9 cellular contexts compared by ENCODE assay signal in the genomic region with DNA sequence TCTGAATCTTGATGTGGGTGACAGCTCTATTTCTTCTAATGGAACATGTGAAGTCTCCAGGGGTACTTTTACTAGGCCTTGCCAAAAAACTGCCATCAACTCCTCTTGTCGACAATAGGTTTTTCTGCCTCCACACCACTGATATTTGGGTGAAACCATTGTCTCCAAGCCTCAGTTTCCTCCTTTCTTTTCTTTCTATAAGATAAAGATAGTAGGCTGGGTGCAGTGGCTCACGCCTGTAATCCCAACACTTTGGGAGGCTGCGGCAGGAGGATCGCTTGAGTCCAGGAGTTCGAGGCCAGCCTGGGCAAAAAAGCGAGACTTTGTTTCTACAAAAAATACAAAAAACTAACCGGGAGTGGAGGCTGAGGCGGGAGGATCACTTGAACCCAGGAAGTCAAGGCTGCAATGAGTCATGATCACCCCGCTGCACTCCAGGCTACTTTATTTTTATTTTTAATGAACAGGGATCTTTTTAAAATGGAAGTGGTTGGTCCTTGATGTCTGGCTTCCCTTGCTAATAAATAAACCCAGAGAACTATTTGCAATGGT.
DNase-seq lines count a peak whose midpoint lies in the region; ATAC-seq lines count a peak whose summit lies in the region.
"Had no signal": no experiment of that assay in that cellular context is flagged by ENCODE, and none has a peak within 500 bp of the region (broad histone marks: within the 10 kb centered on the region; RNA-seq: fewer than 3 reads in every experiment).

No MANE protein-coding gene starts in this region.

- H3K27ac Mint-ChIP-seq in activated naive CD4-positive, alpha-beta T cell treated with anti-CD3 and anti-CD28 coated beads for 36 hours, result peak overlapping the region; percentile 86
- peak overlapping the region; percentile 96 to 98 for H3K27ac Mint-ChIP-seq in T-cell
- H3K27ac Mint-ChIP-seq in stimulated activated naive CD8-positive, alpha-beta T cell treated with anti-CD3 and anti-CD28 coated beads, Interleukin-15, amount 100 ng/mL, for 72 hours, result peak overlapping the region in 1 of 2 donors; percentile 80

- CTCF ChIA-PET in activated naive CD4-positive, alpha-beta T cell treated with anti-CD3 and anti-CD28 coated beads for 36 hours (lab: Charles Lee), result interaction anchor here (0.8 to 3.9 kb wide), 23 partner anchors 16 to 299 kb away, joined by 3 to 35 read pairs (median 6); a partner anchor contains a TSS
- CTCF ChIA-PET in T-cell (lab: Charles Lee), result interaction anchor here (0.6 to 2.0 kb wide), 18 partner anchors 9 to 270 kb away, joined by 3 to 52 read pairs (median 4); a partner anchor contains a TSS

- peak overlapping the region; percentile 89 for H3K27ac ChIP-seq in epithelial cell of prostate

- H3K9me3 Mint-ChIP-seq in activated naive CD4-positive, alpha-beta T cell treated with anti-CD3 and anti-CD28 coated beads for 36 hours, result peaks cover 2% of the 10 kb centered on the region
- peaks cover 2 to 8% (median 6%) of the 10 kb centered on the region in 3 donors for H3K9me3 Mint-ChIP-seq in T-cell
- H3K9me3 Mint-ChIP-seq in stimulated activated naive CD8-positive, alpha-beta T cell treated with anti-CD3 and anti-CD28 coated beads, Interleukin-15, amount 100 ng/mL, for 72 hours, result peaks cover 7 to 12% of the 10 kb centered on the region in 2 donors

- no peaks in the 10 kb centered on the region for H3K27me3 Mint-ChIP-seq in activated naive CD4-positive, alpha-beta T cell treated with anti-CD3 and anti-CD28 coated beads for 36 hours (ENCODE audit: low read depth)
- H3K27me3 Mint-ChIP-seq in T-cell, result no peaks in the 10 kb centered on the region
- no peaks in the 10 kb centered on the region for H3K27me3 Mint-ChIP-seq in stimulated activated naive CD8-positive, alpha-beta T cell treated with anti-CD3 and anti-CD28 coated beads, Interleukin-15, amount 100 ng/mL, for 72 hours

- no peaks in the 10 kb centered on the region for H3K36me3 Mint-ChIP-seq in activated naive CD4-positive, alpha-beta T cell treated with anti-CD3 and anti-CD28 coated beads for 36 hours (ENCODE audit: low read depth)
- peaks cover 3% of the 10 kb centered on the region for H3K36me3 Mint-ChIP-seq in T-cell

- ATAC-seq in T-cell (replicated peaks in 1 of 4), result no peak
- no peak for ATAC-seq in stimulated activated naive CD8-positive, alpha-beta T cell treated with anti-CD3 and anti-CD28 coated beads, Interleukin-15, amount 100 ng/mL, for 72 hours
- ATAC-seq in HG03378 (IDR thresholded peaks at IDR 0.05; ENCODE audit: unreplicated experiment), result no peak

- POLR2A ChIA-PET in T-cell (lab: Charles Lee), result interaction anchor here (0.6 to 2.4 kb wide), 13 partner anchors 9 to 552 kb away, joined by 3 to 86 read pairs (median 5); a partner anchor contains a TSS

- no peak for DNase-seq in activated naive CD4-positive, alpha-beta T cell treated with anti-CD3 and anti-CD28 coated beads for 36 hours
- no peak for DNase-seq in activated naive CD4-positive, alpha-beta T cell (lab: John Stamatoyannopoulos, UW)
- DNase-seq in T-cell (no peak), epithelial cell of prostate (ENCODE audit: low read depth, low spot score) (no peak), NCI-H2081 (lab: John Stamatoyannopoulos, UW) (no peak), Kasumi-1 (lab: John Stamatoyannopoulos, UW) (no peak)
- no peak for DNase-seq in stimulated activated naive CD8-positive, alpha-beta T cell treated with anti-CD3 and anti-CD28 coated beads, Interleukin-15, amount 100 ng/mL, for 72 hours
- DNase-seq: SHP77 treated with DMSO at 0.1 percent for 48 hours had no signal

- H3K4me1 Mint-ChIP-seq in activated naive CD4-positive, alpha-beta T cell treated with anti-CD3 and anti-CD28 coated beads for 36 hours (ENCODE audit: low read depth), result peaks cover 58% of the 10 kb centered on the region
- H3K4me1 Mint-ChIP-seq in T-cell, result peaks cover 45 to 66% (median 57%) of the 10 kb centered on the region in 3 donors
- peaks cover 73% of the 10 kb centered on the region for H3K4me1 Mint-ChIP-seq in stimulated activated naive CD8-positive, alpha-beta T cell treated with anti-CD3 and anti-CD28 coated beads, Interleukin-15, amount 100 ng/mL, for 72 hours

- intact Hi-C loops in activated naive CD4-positive, alpha-beta T cell treated with anti-CD3 and anti-CD28 coated beads for 36 hours (cut with micrococcal nuclease), result loop anchor here (1.0 to 2.0 kb wide), 3 partner anchors 8 to 46 kb away; no protein-coding TSS in a partner anchor

- peak overlapping the region; percentile 58 for H3K4me3 Mint-ChIP-seq in activated naive CD4-positive, alpha-beta T cell treated with anti-CD3 and anti-CD28 coated beads for 36 hours
- peak overlapping the region in 2 of 3 donors; percentile 7 to 44 for H3K4me3 Mint-ChIP-seq in T-cell
- peak overlapping the region; percentile 83 for H3K4me3 Mint-ChIP-seq in stimulated activated naive CD8-positive, alpha-beta T cell treated with anti-CD3 and anti-CD28 coated beads, Interleukin-15, amount 100 ng/mL, for 72 hours

Comparison
In these comparisons a context has a peak if more than half of its experiments do, and no peak if none do; other contexts are left out.
1. H3K4me3 Mint-ChIP-seq: peak in every context shown above with its lines; median percentile 83 in stimulated activated naive CD8-positive, alpha-beta T cell treated with anti-CD3 and anti-CD28 coated beads, Interleukin-15, amount 100 ng/mL, for 72 hours; 58 in activated naive CD4-positive, alpha-beta T cell treated with anti-CD3 and anti-CD28 coated beads for 36 hours; 26 in T-cell.